In the genomic region with DNA sequence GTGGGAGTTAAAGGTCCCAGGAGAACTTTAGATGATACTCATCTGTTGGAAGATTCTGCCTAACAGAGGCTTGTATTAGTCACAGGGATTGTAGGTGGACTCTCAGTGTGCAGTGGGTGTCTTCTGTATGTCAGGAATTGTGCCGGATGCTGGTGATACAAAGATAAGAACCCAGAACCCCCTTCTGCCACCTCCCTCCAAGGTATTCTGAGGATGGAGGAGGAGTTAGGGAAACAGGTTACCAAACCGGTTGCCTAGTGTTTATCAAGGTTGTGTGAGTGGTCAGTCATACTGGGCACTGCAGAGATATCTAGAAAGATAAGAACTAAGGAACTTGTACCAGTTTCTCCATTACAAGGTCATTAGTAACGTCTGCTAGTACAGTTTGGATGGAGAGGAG, we compare ENCODE assay signal across 17 cellular contexts.
A peak's percentile ranks its signal among the peaks of the same experiment; 100 is the strongest.
DNase-seq lines count a peak whose midpoint lies in the region; ATAC-seq and TF ChIP-seq lines count a peak whose summit lies in the region.
"Had no signal": no experiment of that assay in that cellular context is flagged by ENCODE, and none has a peak within 500 bp of the region (broad histone marks: within the 10 kb centered on the region; RNA-seq: fewer than 3 reads in every experiment).

No MANE protein-coding gene starts in this region.

- H3K27ac Mint-ChIP-seq in dendritic cell treated with granulocyte-macrophage colony-stimulating factor and Interleukin-4, amounts not matched to agents 40 ng/mL and 50 ng/mL, for 4 days: peak overlapping the region; percentile 87

- H4K8ac ChIP-seq in trophoblast cell (ENCODE audit: low read depth, low read length): no peak overlapping the region

- H2AK5ac ChIP-seq in trophoblast cell (ENCODE audit: low read length): no peak overlapping the region

- no peaks in the 10 kb centered on the region for H3K27me3 ChIP-seq in muscle layer of colon (ENCODE audit: control insufficient read depth in 1 of 2, insufficient read depth in 2 of 2, low read length in 2 of 2)
- no peaks in the 10 kb centered on the region for H3K27me3 ChIP-seq in trophoblast cell (ENCODE audit: insufficient read depth, low read length)
- no peaks in the 10 kb centered on the region for H3K27me3 ChIP-seq in uterus

- H3K9me3 ChIP-seq in muscle layer of colon (ENCODE audit: low read length): no peaks in the 10 kb centered on the region
- H3K9me3 ChIP-seq in trophoblast cell (ENCODE audit: insufficient read depth, low read depth, low read length): peaks cover 2% of the 10 kb centered on the region
- H3K9me3 ChIP-seq in uterus: no peaks in the 10 kb centered on the region
- H3K9me3 ChIP-seq: A549, Caco-2 had no signal

- no CpG with 5 or more reads among the region's 3 CpGs for WGBS in trophoblast cell (ENCODE audit: extremely low coverage, insufficient coverage, insufficient read length)

- H3K27me3 Mint-ChIP-seq in dendritic cell treated with granulocyte-macrophage colony-stimulating factor and Interleukin-4, amounts not matched to agents 40 ng/mL and 50 ng/mL, for 4 days: no peaks in the 10 kb centered on the region
- H3K27me3 Mint-ChIP-seq: CD8-positive, alpha-beta memory T cell had no signal

- no peak overlapping the region for H2AFZ ChIP-seq in trophoblast cell (ENCODE audit: insufficient read depth, low read length, poor library complexity)
- H2AFZ ChIP-seq: GM23248 had no signal

- H3K4me3 Mint-ChIP-seq in dendritic cell treated with granulocyte-macrophage colony-stimulating factor and Interleukin-4, amounts not matched to agents 40 ng/mL and 50 ng/mL, for 4 days: no peak overlapping the region
- H3K4me3 Mint-ChIP-seq: CD14-positive monocyte; CD8-positive, alpha-beta memory T cell had no signal

- no peak overlapping the region for H3K9ac ChIP-seq in muscle layer of colon (ENCODE audit: low read length)
- H3K9ac ChIP-seq in trophoblast cell (ENCODE audit: low read length): no peak overlapping the region
- H3K9ac ChIP-seq: GM23248 had no signal

- intact Hi-C loops in dendritic cell treated with granulocyte-macrophage colony-stimulating factor and Interleukin-4, amounts not matched to agents 40 ng/mL and 50 ng/mL, for 4 days (cut with micrococcal nuclease): no loop called here
- intact Hi-C loops in uterus (cut with DNase I; ENCODE audit: low total_unique reads): no loop called here

- no peak overlapping the region for H3K4me2 ChIP-seq in trophoblast cell (ENCODE audit: low read length)
- H3K4me2 ChIP-seq: A549 had no signal

- H3K4me1 ChIP-seq in muscle layer of colon (ENCODE audit: insufficient read depth, low read length) (peaks cover 62% of the 10 kb centered on the region), trophoblast cell (ENCODE audit: control insufficient read depth in 1 of 2, insufficient read depth in 2 of 2, low read length in 2 of 2) (peaks cover 5 to 10% of the 10 kb centered on the region in 2 experiments), uterus (peaks cover 0 to 7% of the 10 kb centered on the region in 2 donors)
- H3K4me1 ChIP-seq: A549, Caco-2 had no signal

- no peak overlapping the region for H3K4me3 ChIP-seq in muscle layer of colon (ENCODE audit: low read depth in 1 of 2, low read length in 2 of 2)
- no peak overlapping the region for H3K4me3 ChIP-seq in trophoblast cell (ENCODE audit: low read depth, low read length)
- no peak overlapping the region for H3K4me3 ChIP-seq in uterus
- H3K4me3 ChIP-seq: A549, GM23248 had no signal

- H3K27ac ChIP-seq in muscle layer of colon (ENCODE audit: low read depth, low read length) (peak overlapping the region; percentile 28), trophoblast cell (ENCODE audit: low read depth, low read length) (peak overlapping the region; percentile 56), uterus (peak overlapping the region; percentile 91 to 99)
- H3K27ac ChIP-seq: A549, GM23248, HL-60 had no signal

- no peak for TF ChIP-seq CTCF in uterus (IDR thresholded peaks at IDR 0.05)

- peaks cover under 1% of the 10 kb centered on the region for H3K79me2 ChIP-seq in trophoblast cell (ENCODE audit: control insufficient read depth, insufficient read depth, low read length, poor library complexity)

- no peak overlapping the region for H2BK120ac ChIP-seq in trophoblast cell (ENCODE audit: insufficient read depth, low read length, poor library complexity)

- peak overlapping the region; percentile 65 for H2BK5ac ChIP-seq in trophoblast cell (ENCODE audit: low read depth, low read length, poor library complexity)

- peaks cover 67% of the 10 kb centered on the region for H3K36me3 Mint-ChIP-seq in dendritic cell treated with granulocyte-macrophage colony-stimulating factor and Interleukin-4, amounts not matched to agents 40 ng/mL and 50 ng/mL, for 4 days (ENCODE audit: low read depth)

- no peak overlapping the region for H3K14ac ChIP-seq in trophoblast cell (ENCODE audit: low read length)

- no peak overlapping the region for H3K4ac ChIP-seq in trophoblast cell (ENCODE audit: low read depth, low read length)

- ATAC-seq in HG03521 (IDR thresholded peaks at IDR 0.05; ENCODE audit: unreplicated experiment): no peak
- ATAC-seq: A549, HCT116 had no signal

- H3K36me3 ChIP-seq in muscle layer of colon (ENCODE audit: insufficient read depth, low read length) (peaks cover 20% of the 10 kb centered on the region), trophoblast cell (ENCODE audit: control insufficient read depth in 1 of 2, insufficient read depth in 2 of 2, low read length in 2 of 2) (peaks cover 11 to 20% of the 10 kb centered on the region in 2 experiments), uterus (no peaks in the 10 kb centered on the region)

- no peak overlapping the region for H3K18ac ChIP-seq in trophoblast cell (ENCODE audit: low read length)

- H3K4me1 Mint-ChIP-seq in dendritic cell treated with granulocyte-macrophage colony-stimulating factor and Interleukin-4, amounts not matched to agents 40 ng/mL and 50 ng/mL, for 4 days (ENCODE audit: low read depth): peaks cover 38% of the 10 kb centered on the region

- no peak overlapping the region for H2BK12ac ChIP-seq in trophoblast cell (ENCODE audit: low read length)

- peak; percentile 85 to 96 for DNase-seq in trophoblast cell
- DNase-seq in uterus: no peak
- no peak for DNase-seq in NCI-H2081 (lab: John Stamatoyannopoulos, UW)
- no peak for DNase-seq in KG1 (lab: John Stamatoyannopoulos, UW)
- DNase-seq in NCI-H2107 treated with DMSO at 0.1 percent for 48 hours (lab: John Stamatoyannopoulos, UW; ENCODE audit: unreplicated experiment): no peak
- DNase-seq: Caco-2; CD8-positive, alpha-beta memory T cell; DND-41; GF-D8; GM23248 had no signal

- H3K79me1 ChIP-seq in trophoblast cell (ENCODE audit: low read length): peaks cover 3% of the 10 kb centered on the region

- no peak overlapping the region for H3K23ac ChIP-seq in trophoblast cell (ENCODE audit: low read length)

- TF ChIP-seq POLR2A in uterus (IDR thresholded peaks at IDR 0.05): no peak

- H3K9me3 Mint-ChIP-seq in dendritic cell treated with granulocyte-macrophage colony-stimulating factor and Interleukin-4, amounts not matched to agents 40 ng/mL and 50 ng/mL, for 4 days: peaks cover 8% of the 10 kb centered on the region
- H3K9me3 Mint-ChIP-seq: CD14-positive monocyte; CD8-positive, alpha-beta memory T cell had no signal

- no peak overlapping the region for H4K12ac ChIP-seq in trophoblast cell (ENCODE audit: low read depth, low read length)

- no peak overlapping the region for H4K91ac ChIP-seq in trophoblast cell (ENCODE audit: low read depth, low read length)

Comparison
In these comparisons a context has a peak if more than half of its experiments do, and no peak if none do; other contexts are left out.
1. H3K27ac ChIP-seq: peak in every context shown above with its lines; median percentile 95 in uterus; 56 in trophoblast cell; 28 in muscle layer of colon.
2. DNase-seq: peak in trophoblast cell (2 of 2); none in uterus (0 of 2), NCI-H2081 (0 of 2), KG1 (single experiment) and NCI-H2107 treated with DMSO at 0.1 percent for 48 hours (single experiment).